8 cellular contexts compared by ENCODE assay signal in the genomic region with DNA sequence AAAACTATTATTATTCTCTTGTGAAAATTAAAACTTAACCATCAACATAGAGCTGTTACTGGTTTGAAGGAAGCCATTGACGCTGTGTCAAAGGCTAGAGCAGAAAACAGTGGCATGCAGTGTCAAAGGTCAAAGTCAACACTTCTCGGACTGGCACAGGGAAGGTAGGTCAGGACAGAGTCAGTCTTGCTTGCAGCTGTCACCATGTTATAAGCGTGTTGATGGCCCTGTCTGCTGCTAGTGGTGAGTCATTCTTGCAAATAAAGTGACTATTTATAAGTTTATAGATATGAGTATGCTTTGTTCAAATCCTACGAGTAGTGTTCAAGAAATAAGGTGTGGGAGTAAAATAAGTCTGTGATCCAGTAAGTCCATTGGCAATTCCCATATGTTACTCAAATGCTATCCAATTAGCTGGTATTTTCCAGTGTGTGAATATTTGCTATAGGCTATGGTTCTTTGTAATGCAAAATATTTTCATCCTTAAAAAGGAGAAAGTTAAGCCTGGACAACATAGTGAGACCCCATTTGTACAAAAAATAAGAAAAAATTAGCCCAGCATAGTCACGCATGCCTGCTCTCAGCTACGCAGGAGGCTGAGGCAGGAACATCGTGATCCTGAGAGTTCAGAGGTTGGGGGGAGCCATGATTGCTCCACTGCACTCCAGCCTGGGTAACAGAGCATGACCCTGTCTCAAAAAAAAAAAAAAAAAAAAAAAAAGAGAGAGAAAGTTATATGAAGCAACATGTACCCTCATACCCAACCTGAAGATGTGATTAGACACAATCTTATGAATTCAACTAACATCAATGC. TPM values are rescaled to one million over a fixed set of nuclear protein-coding genes. Genes with fewer than 3 reads are reported as not detected.
DNase-seq lines count a peak whose midpoint lies in the region; ATAC-seq and TF ChIP-seq lines count a peak whose summit lies in the region.

No MANE protein-coding gene starts in this region.

- H3K4me1 Mint-ChIP-seq in Caco-2 (ENCODE audit: low read depth, unreplicated experiment): peaks cover 13% of the 10 kb centered on the region

- no peaks in the 10 kb centered on the region for H3K27me3 Mint-ChIP-seq in Caco-2 (ENCODE audit: insufficient read depth, unreplicated experiment)

- CTCF ChIA-PET in Caco-2 (lab: Charles Lee): interaction anchor here (0.8 to 2.0 kb wide), 15 partner anchors 11 to 365 kb away, joined by 3 to 19 read pairs (median 8); partner anchors contain the start of gene FABP3

- no peaks in the 10 kb centered on the region for H3K36me3 Mint-ChIP-seq in Caco-2 (ENCODE audit: insufficient read depth, unreplicated experiment)

- ATAC-seq in HG02571 (IDR thresholded peaks at IDR 0.05; ENCODE audit: unreplicated experiment): peak; percentile 28

- no peak overlapping the region for H3K27ac Mint-ChIP-seq in Caco-2 (ENCODE audit: unreplicated experiment)

- H3K4me3 Mint-ChIP-seq in Caco-2 (ENCODE audit: unreplicated experiment): peak overlapping the region; percentile 97

- H3K27me3 ChIP-seq in Caco-2 (replicated peaks; ENCODE audit: control insufficient read depth, insufficient read depth, low read length) (no peaks in the 10 kb centered on the region), iPS-15b (ENCODE audit: control insufficient read depth, insufficient read depth, low read length) (no peaks in the 10 kb centered on the region)

- no peaks in the 10 kb centered on the region for H3K9me3 Mint-ChIP-seq in Caco-2 (ENCODE audit: unreplicated experiment)

- POLR2A ChIA-PET in Caco-2 (lab: Charles Lee): interaction anchor here (0.6 kb wide), 1 partner anchor 114 kb away, joined by 5 read pairs; no protein-coding TSS in a partner anchor

- no peak for TF ChIP-seq CTCF in Caco-2 (IDR thresholded peaks at IDR 0.05; ENCODE audit: insufficient read depth in 1 of 2, low read depth in 1 of 2, low read length in 1 of 2, severe bottlenecking in 1 of 2, unreplicated experiment in 1 of 2)

- peaks cover 15% of the 10 kb centered on the region for H3K4me1 ChIP-seq in Caco-2
- H3K4me1 ChIP-seq in iPS-15b (ENCODE audit: control insufficient read depth, insufficient read depth, low read length): peaks cover 3% of the 10 kb centered on the region

- H3K4me3 ChIP-seq in Caco-2 (ENCODE audit: low read depth, low read length): peak overlapping the region; percentile 40
- peak overlapping the region; percentile 67 for H3K4me3 ChIP-seq in iPS-15b (ENCODE audit: low read depth, low read length)

- DNase-seq in Caco-2 (peak in 1 of 2 experiments; percentile 43), RPMI7951 (ENCODE audit: low read depth) (peak; percentile 35), NCI-H1436 (lab: John Stamatoyannopoulos, UW) (no peak), DMS 273 treated with DMSO at 0.1 percent for 48 hours (lab: John Stamatoyannopoulos, UW) (no peak), DMS114 treated with DMSO at 0.1 percent for 48 hours (lab: John Stamatoyannopoulos, UW; ENCODE audit: unreplicated experiment) (no peak)
- DNase-seq in stimulated activated CD4-positive, alpha-beta T cell treated with anti-CD3 and anti-CD28 coated beads, Interleukin-4, amount 100 ng/mL, for 24 hours: no peak

- intact Hi-C loops in Caco-2 (cut with micrococcal nuclease; ENCODE audit: unreplicated experiment): loop anchor here (1.0 to 2.0 kb wide), 6 partner anchors 41 to 365 kb away; no protein-coding TSS in a partner anchor

- H3K36me3 ChIP-seq in Caco-2 (ENCODE audit: control insufficient read depth, insufficient read depth, low read length) (no peaks in the 10 kb centered on the region), iPS-15b (ENCODE audit: control insufficient read depth, insufficient read depth, low read length) (no peaks in the 10 kb centered on the region)

- no peaks in the 10 kb centered on the region for H3K9me3 ChIP-seq in Caco-2
- H3K9me3 ChIP-seq in iPS-15b (ENCODE audit: control insufficient read depth, insufficient read depth, low read length): no peaks in the 10 kb centered on the region

- no TSS peak for BruUV-seq in Caco-2 (replicated peaks; lab: Mats Ljungman, UMichigan)

- no peak overlapping the region for H3K9ac ChIP-seq in iPS-15b (ENCODE audit: low read depth, low read length)

RNA-seq across cellular contexts. Expression of gene TINAGL1, which starts 26.3 kb away (rescaled TPM):
- total RNA-seq in Caco-2 (2022): 89.3 and 101 TPM in 2 replicates
- total RNA-seq in RPMI7951 (2014; rRNA removed; shearing (Covaris generic)): 7.0 and 14.9 TPM in 2 replicates
